15 cellular contexts compared by ENCODE assay signal in genomic region chr10:77834943-77835668, GRCh38.
DNase-seq lines count a peak whose midpoint lies in the region; ATAC-seq, FAIRE-seq and TF ChIP-seq lines count a peak whose summit lies in the region.
"Had no signal": no experiment of that assay in that cellular context is flagged by ENCODE, and none has a peak within 500 bp of the region (broad histone marks: within the 10 kb centered on the region; RNA-seq: fewer than 3 reads in every experiment).

No MANE protein-coding gene starts in this region.

- no peak for FAIRE-seq in urothelium cell line (lab: Jason Lieb, UNC)
- FAIRE-seq: GM18507, RCC 7860 had no signal

- DNase-seq in T-helper 1 cell (no peak), GM23338 (ENCODE audit: low spot score) (no peak), epidermal melanocyte (ENCODE audit: insufficient read length, low spot score) (no peak), amygdala (lab: John Stamatoyannopoulos, UW) (no peak), urothelium cell line (ENCODE audit: low spot score) (no peak)
- no peak for DNase-seq in central memory CD8-positive, alpha-beta T cell (ENCODE audit: low spot score in 2 of 2)
- DNase-seq: activated CD4-positive, alpha-beta T cell treated with anti-CD3 and anti-CD28 coated beads for 48 hours; cerebellar nuclear complex; head of caudate nucleus; NCI-H2029 treated with DMSO at 0.1 percent for 48 hours; tibial artery had no signal

- peaks cover 22% of the 10 kb centered on the region for H3K4me1 Mint-ChIP-seq in T-helper 1 cell treated with Interleukin-12 subunit alpha and Interleukin-12 subunit beta and Interleukin-4 antibody, amounts not matched to agents 30 μg/mL and 1 μg/mL, for 36 hours (ENCODE audit: low read depth)
- H3K4me1 Mint-ChIP-seq in GM23338, result peaks cover 27% of the 10 kb centered on the region
- peaks cover 33% of the 10 kb centered on the region for H3K4me1 Mint-ChIP-seq in central memory CD8-positive, alpha-beta T cell

- H3K4me3 ChIP-seq in GM23338 (no peak overlapping the region), neutrophil (ENCODE audit: low read depth in 1 of 2, low read length in 1 of 2) (no peak overlapping the region)
- H3K4me3 ChIP-seq: tibial artery had no signal

- peak overlapping the region; percentile 89 for H3K27ac Mint-ChIP-seq in T-helper 1 cell treated with Interleukin-12 subunit alpha and Interleukin-12 subunit beta and Interleukin-4 antibody, amounts not matched to agents 30 μg/mL and 1 μg/mL, for 36 hours
- peak overlapping the region; percentile 40; the same call in 1 of the 2 replicates for H3K27ac Mint-ChIP-seq in GM23338
- peak overlapping the region; percentile 92 for H3K27ac Mint-ChIP-seq in central memory CD8-positive, alpha-beta T cell (ENCODE audit: low read depth)

- no peaks in the 10 kb centered on the region for H3K27me3 ChIP-seq in GM23338 (ENCODE audit: insufficient read depth)
- H3K27me3 ChIP-seq in neutrophil, result no peaks in the 10 kb centered on the region
- H3K27me3 ChIP-seq: tibial artery had no signal

- H3K9me3 ChIP-seq in neutrophil, result no peaks in the 10 kb centered on the region
- H3K9me3 ChIP-seq: tibial artery had no signal

- H3K4me2 ChIP-seq in GM23338, result no peak overlapping the region

- no peaks in the 10 kb centered on the region for H3F3A ChIP-seq in GM23338 (replicated peaks; ENCODE audit: low read depth)

- H3K4me1 ChIP-seq in GM23338 (ENCODE audit: insufficient read depth) (peaks cover 7% of the 10 kb centered on the region; the same call in 1 of the 2 replicates), neutrophil (ENCODE audit: control insufficient read depth in 1 of 2, insufficient read depth in 1 of 2, low read depth in 1 of 2, low read length in 1 of 2) (peaks cover 11 to 14% of the 10 kb centered on the region in 2 experiments)

- no peaks in the 10 kb centered on the region; the same call in 1 of the 2 replicates for H3K79me2 ChIP-seq in GM23338 (replicated peaks; ENCODE audit: insufficient read depth)

- no peak overlapping the region for H3K4me3 Mint-ChIP-seq in T-helper 1 cell treated with Interleukin-12 subunit alpha and Interleukin-12 subunit beta and Interleukin-4 antibody, amounts not matched to agents 30 μg/mL and 1 μg/mL, for 36 hours
- H3K4me3 Mint-ChIP-seq in GM23338, result no peak overlapping the region
- H3K4me3 Mint-ChIP-seq in central memory CD8-positive, alpha-beta T cell, result no peak overlapping the region

- no peaks in the 10 kb centered on the region for H3K9me3 Mint-ChIP-seq in T-helper 1 cell treated with Interleukin-12 subunit alpha and Interleukin-12 subunit beta and Interleukin-4 antibody, amounts not matched to agents 30 μg/mL and 1 μg/mL, for 36 hours
- no peaks in the 10 kb centered on the region for H3K9me3 Mint-ChIP-seq in GM23338
- H3K9me3 Mint-ChIP-seq in central memory CD8-positive, alpha-beta T cell, result no peaks in the 10 kb centered on the region

- H3K36me3 Mint-ChIP-seq in T-helper 1 cell treated with Interleukin-12 subunit alpha and Interleukin-12 subunit beta and Interleukin-4 antibody, amounts not matched to agents 30 μg/mL and 1 μg/mL, for 36 hours (ENCODE audit: low read depth), result peaks cover 2% of the 10 kb centered on the region
- H3K36me3 Mint-ChIP-seq in GM23338 (ENCODE audit: low read depth), result peaks cover 55% of the 10 kb centered on the region
- H3K36me3 Mint-ChIP-seq in central memory CD8-positive, alpha-beta T cell (ENCODE audit: insufficient read depth), result peaks cover 12% of the 10 kb centered on the region

- no peaks in the 10 kb centered on the region for H4K20me1 ChIP-seq in GM23338 (replicated peaks; ENCODE audit: insufficient read depth)

- H2AFZ ChIP-seq in GM23338, result no peak overlapping the region

- TF ChIP-seq CTCF in GM23338 (conservative IDR thresholded peaks at IDR 0.05; ENCODE audit: low read depth in 2 of 2) (no peak), neutrophil (IDR thresholded peaks at IDR 0.05) (no peak)

- ATAC-seq in GM23338, result no peak
- no peak for ATAC-seq in central memory CD8-positive, alpha-beta T cell (replicated peaks; ENCODE audit: extremely low read depth, poor library complexity, severe bottlenecking)

- H3K9me2 ChIP-seq in GM23338 (ENCODE audit: insufficient read depth), result no peaks in the 10 kb centered on the region

- no peak overlapping the region for H3K27ac ChIP-seq in GM23338 (ENCODE audit: low read depth)
- peak overlapping the region; percentile 90 for H3K27ac ChIP-seq in neutrophil
- H3K27ac ChIP-seq: tibial artery had no signal

- no peaks in the 10 kb centered on the region for H3K27me3 Mint-ChIP-seq in T-helper 1 cell treated with Interleukin-12 subunit alpha and Interleukin-12 subunit beta and Interleukin-4 antibody, amounts not matched to agents 30 μg/mL and 1 μg/mL, for 36 hours (ENCODE audit: low read depth)
- H3K27me3 Mint-ChIP-seq in GM23338 (ENCODE audit: insufficient read depth, low read depth, poor library complexity), result peaks cover 10% of the 10 kb centered on the region
- no peaks in the 10 kb centered on the region for H3K27me3 Mint-ChIP-seq in central memory CD8-positive, alpha-beta T cell

- H3K36me3 ChIP-seq in GM23338 (ENCODE audit: insufficient read depth), result peaks cover 3% of the 10 kb centered on the region; the same call in 1 of the 2 replicates
- no peaks in the 10 kb centered on the region for H3K36me3 ChIP-seq in neutrophil

TF ChIP-seq in GM23338, 12 proteins besides CTCF, POLR2A, EP300 and RAD21 (continues in another document):
- TF ChIP-seq ETS1 (IDR thresholded peaks at IDR 0.05) (no peak), EZH2phosphoT487 (IDR thresholded peaks at IDR 0.05; ENCODE audit: unreplicated experiment) (no peak), EZH2 (IDR thresholded peaks at IDR 0.05; ENCODE audit: low read depth, unreplicated experiment) (no peak), ZNF331 (CRISPR knock-in tag; IDR thresholded peaks at IDR 0.05; ENCODE audit: low read depth) (no peak), ZNF462 (CRISPR knock-in tag; IDR thresholded peaks at IDR 0.05) (no peak)

Comparison
In these comparisons a context has a peak if more than half of its experiments do, and no peak if none do; other contexts are left out.
1. H3K27ac Mint-ChIP-seq: peak in every context shown above with its lines; median percentile 92 in central memory CD8-positive, alpha-beta T cell; 89 in T-helper 1 cell treated with Interleukin-12 subunit alpha and Interleukin-12 subunit beta and Interleukin-4 antibody, amounts not matched to agents 30 μg/mL and 1 μg/mL, for 36 hours; 40 in GM23338.